ENCODE assay signal across 8 cellular contexts in the genomic region with DNA sequence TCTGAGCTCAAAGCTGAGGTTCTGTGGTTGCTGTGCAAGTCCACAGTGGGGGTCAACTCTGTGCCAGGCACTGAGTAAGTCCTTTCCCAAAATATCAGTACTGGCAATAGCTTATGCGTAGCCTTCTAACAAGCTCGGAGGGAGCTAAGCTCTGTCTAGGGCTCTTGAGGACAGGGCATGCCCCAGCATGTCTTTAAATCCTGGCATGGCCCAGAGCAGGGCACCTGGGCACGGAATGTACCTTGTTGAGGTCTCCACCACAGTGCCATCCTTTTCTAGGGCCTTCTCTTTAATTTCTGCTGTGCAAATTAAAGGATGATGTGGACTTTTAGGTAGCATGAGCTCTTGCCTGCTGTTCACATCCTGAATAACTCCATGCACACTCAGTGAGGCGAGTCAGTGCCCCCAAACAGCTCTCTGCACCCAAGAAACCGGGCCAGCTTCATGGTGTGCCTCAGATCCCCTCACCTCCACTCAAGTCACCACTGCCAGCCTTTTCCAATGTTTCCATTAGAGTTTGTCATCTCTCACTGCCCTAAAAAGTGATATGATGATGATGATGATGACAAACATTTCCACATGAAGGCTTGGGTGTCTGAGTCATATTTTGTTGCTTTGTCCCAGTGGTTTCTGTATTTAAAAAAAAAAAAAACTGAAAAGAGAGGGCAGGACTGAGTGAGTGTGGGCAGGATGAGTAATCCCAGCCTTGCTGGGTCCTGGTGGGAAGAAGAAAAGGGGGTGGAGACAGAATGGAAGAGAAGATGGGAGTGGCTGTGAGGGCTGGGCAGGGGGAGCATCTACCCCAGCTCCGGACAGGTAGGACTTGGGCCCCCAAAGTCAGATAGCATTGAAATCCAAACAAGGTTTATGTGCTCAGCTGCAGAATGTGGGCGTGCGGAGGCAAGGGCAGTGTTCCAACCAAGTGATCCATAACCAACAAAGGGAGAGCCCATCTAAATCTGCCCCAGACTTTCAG.
A peak's percentile ranks its signal among the peaks of the same experiment; 100 is the strongest.
DNase-seq lines count a peak whose midpoint lies in the region; ATAC-seq and TF ChIP-seq lines count a peak whose summit lies in the region.

No MANE protein-coding gene starts in this region.

- H3K4me1 Mint-ChIP-seq in brain, result peaks cover 49% of the 10 kb centered on the region
- no peaks in the 10 kb centered on the region for H3K4me1 Mint-ChIP-seq in CD4-positive, alpha-beta T cell (ENCODE audit: low read depth)
- peaks cover 0 to 2% (median 0%) of the 10 kb centered on the region in 7 donors for H3K4me1 Mint-ChIP-seq in naive thymus-derived CD4-positive, alpha-beta T cell

- POLR2A ChIA-PET in CD4-positive, alpha-beta T cell (lab: Charles Lee), result no interaction called here
- POLR2A ChIA-PET in naive thymus-derived CD4-positive, alpha-beta T cell (lab: Charles Lee), result interaction anchor here (0.9 kb wide), 1 partner anchor 9 kb away, joined by 4 read pairs; no protein-coding TSS in a partner anchor

- H3K36me3 ChIP-seq in mucosa of descending colon (ENCODE audit: low read depth) (no peaks in the 10 kb centered on the region), transverse colon (no peaks in the 10 kb centered on the region)
- H3K36me3 ChIP-seq in naive thymus-derived CD4-positive, alpha-beta T cell (ENCODE audit: control insufficient read depth in 2 of 3, insufficient read depth in 3 of 3, low read length in 3 of 3), result no peaks in the 10 kb centered on the region

- CTCF ChIA-PET in CD4-positive, alpha-beta T cell (lab: Charles Lee), result no interaction called here
- CTCF ChIA-PET in naive thymus-derived CD4-positive, alpha-beta T cell (lab: Charles Lee), result no interaction called here

- TF ChIP-seq EP300 in transverse colon (IDR thresholded peaks at IDR 0.05; ENCODE audit: low read depth), result no peak

- H3K27me3 Mint-ChIP-seq in brain, result no peaks in the 10 kb centered on the region
- peaks cover 11% of the 10 kb centered on the region for H3K27me3 Mint-ChIP-seq in CD4-positive, alpha-beta T cell
- H3K27me3 Mint-ChIP-seq in naive thymus-derived CD4-positive, alpha-beta T cell, result peaks cover 0 to 39% (median 16%) of the 10 kb centered on the region in 5 donors

- H3K4me1 ChIP-seq in mucosa of descending colon (ENCODE audit: low read depth) (no peaks in the 10 kb centered on the region), transverse colon (no peaks in the 10 kb centered on the region)
- no peaks in the 10 kb centered on the region for H3K4me1 ChIP-seq in naive thymus-derived CD4-positive, alpha-beta T cell (ENCODE audit: control insufficient read depth in 2 of 2, insufficient read depth in 2 of 2, low read length in 2 of 2)

- peak; percentile 90 for DNase-seq in AG20443 (ENCODE audit: low spot score)
- DNase-seq in MV-4-11 (lab: John Stamatoyannopoulos, UW), result peak; percentile 14
- DNase-seq in mucosa of descending colon, result no peak
- DNase-seq in CD4-positive, alpha-beta T cell, result no peak
- DNase-seq in transverse colon, result no peak
- DNase-seq in naive thymus-derived CD4-positive, alpha-beta T cell, result no peak

- intact Hi-C loops in mucosa of descending colon (cut with DNase I, micrococcal nuclease), result no loop called here
- intact Hi-C loops in CD4-positive, alpha-beta T cell (cut with DNase I, micrococcal nuclease), result loop anchor here in 1 of 2 experiments (10.0 kb wide), 1 partner anchor 556 kb away; no protein-coding TSS in a partner anchor
- intact Hi-C loops in transverse colon (cut with DNase I; ENCODE audit: low total_unique reads), result no loop called here
- intact Hi-C loops in naive thymus-derived CD4-positive, alpha-beta T cell (cut with micrococcal nuclease), result no loop called here

- H3K27ac ChIP-seq in CD4-positive, alpha-beta T cell (ENCODE audit: low read depth, low read length), result no peak overlapping the region
- no peak overlapping the region for H3K27ac ChIP-seq in transverse colon
- H3K27ac ChIP-seq in naive thymus-derived CD4-positive, alpha-beta T cell (ENCODE audit: low read depth, low read length), result no peak overlapping the region

- H3K9me3 Mint-ChIP-seq in brain, result peaks cover 0 to 2% (median 0%) of the 10 kb centered on the region in 5 experiments
- no peaks in the 10 kb centered on the region for H3K9me3 Mint-ChIP-seq in CD4-positive, alpha-beta T cell
- no peaks in the 10 kb centered on the region for H3K9me3 Mint-ChIP-seq in naive thymus-derived CD4-positive, alpha-beta T cell

- H3K27me3 ChIP-seq in CD4-positive, alpha-beta T cell (ENCODE audit: control insufficient read depth, insufficient read depth, low read length), result no peaks in the 10 kb centered on the region
- H3K27me3 ChIP-seq in transverse colon, result no peaks in the 10 kb centered on the region
- no peaks in the 10 kb centered on the region for H3K27me3 ChIP-seq in naive thymus-derived CD4-positive, alpha-beta T cell (ENCODE audit: control insufficient read depth in 2 of 2, insufficient read depth in 2 of 2, low read length in 2 of 2)

- 30 to 64% methylated on average over 2 to 8 of the region's 8 CpGs for WGBS in transverse colon (ENCODE audit: low coverage in 1 of 2), 2 donors

- no peak overlapping the region for H3K4me3 Mint-ChIP-seq in brain
- no peak overlapping the region for H3K4me3 Mint-ChIP-seq in CD4-positive, alpha-beta T cell
- H3K4me3 Mint-ChIP-seq in naive thymus-derived CD4-positive, alpha-beta T cell, result no peak overlapping the region

- H3K4me3 ChIP-seq in mucosa of descending colon (no peak overlapping the region), transverse colon (no peak overlapping the region)
- H3K4me3 ChIP-seq in naive thymus-derived CD4-positive, alpha-beta T cell (ENCODE audit: low read length), result no peak overlapping the region

- TF ChIP-seq CTCF in brain (conservative IDR thresholded peaks at IDR 0.05) (no peak), mucosa of descending colon (IDR thresholded peaks at IDR 0.05) (no peak), transverse colon (IDR thresholded peaks at IDR 0.05) (no peak)
- TF ChIP-seq CTCF in CD4-positive, alpha-beta T cell (IDR thresholded peaks at IDR 0.05), result no peak

- no peaks in the 10 kb centered on the region for H3K9me3 ChIP-seq in mucosa of descending colon
- no peaks in the 10 kb centered on the region for H3K9me3 ChIP-seq in CD4-positive, alpha-beta T cell (ENCODE audit: control insufficient read depth, low read length)
- no peaks in the 10 kb centered on the region for H3K9me3 ChIP-seq in transverse colon
- H3K9me3 ChIP-seq in naive thymus-derived CD4-positive, alpha-beta T cell (ENCODE audit: control insufficient read depth in 2 of 3, low read length in 3 of 3), result no peaks in the 10 kb centered on the region

- in situ Hi-C loops in transverse colon (cut with MboI; ENCODE audit: low pct_ligation_motif_present in 1 of 4, low pct_unique_long_range_greater_than_20kb in 1 of 4, low sequenced_read_pairs in 3 of 4), result loop anchor here in 2 of 4 donors (25.0 kb wide), 1 partner anchor 293 kb away; no protein-coding TSS in a partner anchor

- ATAC-seq in mucosa of descending colon, result peak; percentile 17
- ATAC-seq in HG03097 (IDR thresholded peaks at IDR 0.05; ENCODE audit: low FRiP score, unreplicated experiment), result no peak
- no peak for ATAC-seq in CD4-positive, alpha-beta T cell (ENCODE audit: poor library complexity)
- ATAC-seq in naive thymus-derived CD4-positive, alpha-beta T cell, result no peak

- no peak for TF ChIP-seq POLR2A in transverse colon (IDR thresholded peaks at IDR 0.05)

- peak overlapping the region in 4 of 5 experiments; percentile 14 to 80 (median 44) for H3K27ac Mint-ChIP-seq in brain
- no peak overlapping the region for H3K27ac Mint-ChIP-seq in CD4-positive, alpha-beta T cell
- no peak overlapping the region for H3K27ac Mint-ChIP-seq in naive thymus-derived CD4-positive, alpha-beta T cell

- H3K36me3 Mint-ChIP-seq in brain, result no peaks in the 10 kb centered on the region
- no peaks in the 10 kb centered on the region for H3K36me3 Mint-ChIP-seq in CD4-positive, alpha-beta T cell (ENCODE audit: low read depth)
- H3K36me3 Mint-ChIP-seq in naive thymus-derived CD4-positive, alpha-beta T cell, result no peaks in the 10 kb centered on the region

Comparison
In these comparisons a context has a peak if more than half of its experiments do, and no peak if none do; other contexts are left out.
1. DNase-seq: peak in AG20443 (single experiment) and MV-4-11 (single experiment); none in mucosa of descending colon (0 of 3), CD4-positive, alpha-beta T cell (0 of 10), transverse colon (single experiment) and naive thymus-derived CD4-positive, alpha-beta T cell (0 of 9).
2. H3K27ac Mint-ChIP-seq: peak in brain (4 of 5); none in CD4-positive, alpha-beta T cell (single experiment) and naive thymus-derived CD4-positive, alpha-beta T cell (0 of 9).